Comparison of ENCODE assay signal across 1 cellular context in genomic region chr3:150446470-150446977, GRCh38.
TF ChIP-seq lines count a peak whose summit lies in the region.

No MANE protein-coding gene starts in this region.

TF ChIP-seq in K562, 482 proteins besides CTCF, POLR2A, EP300 and RAD21 (continued from another document):
- peak; percentile 54 for TF ChIP-seq ZNF592 (IDR thresholded peaks at IDR 0.05)
- TF ChIP-seq PBX2 (CRISPR knock-in tag; IDR thresholded peaks at IDR 0.05; ENCODE audit: low read depth), result no peak
- TF ChIP-seq PBX2 (tag; conservative IDR thresholded peaks at IDR 0.05; ENCODE audit: low read depth), result peak; percentile 72
- TF ChIP-seq MEIS2 (IDR thresholded peaks at IDR 0.05; ENCODE audit: partially characterized antibody), result peak; percentile 74
